ENCODE assay signal across 6 cellular contexts in the genomic region with DNA sequence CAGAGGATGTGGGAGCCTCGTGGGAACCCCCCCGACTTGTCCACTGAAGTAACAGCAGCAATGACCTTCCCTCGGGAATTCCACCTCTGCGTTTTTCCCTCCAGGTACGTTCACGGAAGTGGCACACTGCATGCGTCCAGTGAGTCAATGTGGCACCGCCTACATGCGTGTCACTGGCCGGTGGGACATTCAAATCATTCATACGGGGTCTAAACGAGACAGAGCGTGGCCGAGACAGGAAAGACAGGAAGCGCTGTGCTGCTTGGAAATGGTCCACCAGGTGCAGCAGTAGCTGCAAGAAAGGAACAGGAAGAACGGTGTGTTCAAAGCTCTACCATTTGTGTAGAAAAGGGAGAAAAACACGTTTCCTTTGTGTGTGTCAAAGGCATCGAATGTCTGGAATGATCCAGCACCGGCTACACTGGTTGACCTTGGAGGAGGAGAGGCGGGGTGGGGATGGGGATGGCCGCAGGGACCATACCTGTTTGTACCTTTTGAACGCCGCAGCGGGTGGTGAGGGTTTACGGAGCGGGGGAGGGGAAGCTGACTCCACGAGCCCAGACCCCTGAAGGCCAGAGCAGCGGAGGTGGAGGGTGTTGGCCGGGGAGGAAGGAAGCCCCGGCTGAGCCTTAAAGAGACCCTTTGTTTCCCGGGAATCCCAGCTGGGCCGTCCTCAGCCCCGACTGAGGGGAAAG. TPM values are rescaled to one million over a fixed set of nuclear protein-coding genes. Genes with fewer than 3 reads are reported as not detected.
DNase-seq lines count a peak whose midpoint lies in the region; ATAC-seq and TF ChIP-seq lines count a peak whose summit lies in the region.

No MANE protein-coding gene starts in this region.

- H3K27me3 Mint-ChIP-seq in central memory CD8-positive, alpha-beta T cell, result no peaks in the 10 kb centered on the region
- H3K27me3 Mint-ChIP-seq in osteocyte (ENCODE audit: unreplicated experiment), result no peaks in the 10 kb centered on the region

- H3K27ac Mint-ChIP-seq in central memory CD8-positive, alpha-beta T cell (ENCODE audit: low read depth), result peak overlapping the region; percentile 29
- H3K27ac Mint-ChIP-seq in osteocyte (ENCODE audit: unreplicated experiment), result no peak overlapping the region

- H3K4me1 Mint-ChIP-seq in central memory CD8-positive, alpha-beta T cell, result peaks cover 13% of the 10 kb centered on the region
- H3K4me1 Mint-ChIP-seq in osteocyte (ENCODE audit: unreplicated experiment), result peaks cover 22% of the 10 kb centered on the region

- DNase-seq in NCI-H2081 (lab: John Stamatoyannopoulos, UW) (peak; percentile 27 to 72), NCI-H2081 treated with DMSO at 0.1 percent for 48 hours (lab: John Stamatoyannopoulos, UW) (no peak), osteocyte (ENCODE audit: extremely low spot score, unreplicated experiment) (no peak)
- no peak for DNase-seq in central memory CD8-positive, alpha-beta T cell (ENCODE audit: low spot score in 2 of 2)

- no peak for TF ChIP-seq CTCF in osteocyte (IDR thresholded peaks at IDR 0.05)

- H3K4me3 Mint-ChIP-seq in central memory CD8-positive, alpha-beta T cell, result peak overlapping the region; percentile 64
- H3K4me3 Mint-ChIP-seq in osteocyte (ENCODE audit: unreplicated experiment), result peak overlapping the region; percentile 82

- peaks cover 6% of the 10 kb centered on the region for H3K36me3 Mint-ChIP-seq in central memory CD8-positive, alpha-beta T cell (ENCODE audit: insufficient read depth)
- H3K36me3 Mint-ChIP-seq in osteocyte (ENCODE audit: unreplicated experiment), result no peaks in the 10 kb centered on the region

- ATAC-seq in central memory CD8-positive, alpha-beta T cell (replicated peaks; ENCODE audit: extremely low read depth, poor library complexity, severe bottlenecking), result peak; percentile 26
- ATAC-seq in GM18498 (IDR thresholded peaks at IDR 0.05; ENCODE audit: unreplicated experiment) (no peak), SK-N-SH treated with all-trans-retinoic acid at 6 μM for 48 hours (no peak)

- H3K9me3 Mint-ChIP-seq in central memory CD8-positive, alpha-beta T cell, result no peaks in the 10 kb centered on the region
- no peaks in the 10 kb centered on the region for H3K9me3 Mint-ChIP-seq in osteocyte (ENCODE audit: unreplicated experiment)

TF ChIP-seq in SK-N-SH treated with all-trans-retinoic acid at 6 μM for 48 hours, 23 proteins besides CTCF, POLR2A, EP300 and RAD21:
- no peak for TF ChIP-seq TCF4 (CRISPR knock-in tag; IDR thresholded peaks at IDR 0.05; ENCODE audit: borderline replicate concordance)
- no peak for TF ChIP-seq TOX (CRISPR knock-in tag; IDR thresholded peaks at IDR 0.05; ENCODE audit: borderline replicate concordance)
- TF ChIP-seq ZC3H10 (CRISPR knock-in tag; IDR thresholded peaks at IDR 0.05), result no peak
- no peak for TF ChIP-seq PPARA (CRISPR knock-in tag; IDR thresholded peaks at IDR 0.05; ENCODE audit: borderline replicate concordance)
- no peak for TF ChIP-seq BACH2 (CRISPR knock-in tag; IDR thresholded peaks at IDR 0.05; ENCODE audit: borderline replicate concordance)
- TF ChIP-seq ZNF8 (CRISPR knock-in tag; IDR thresholded peaks at IDR 0.05), result no peak
- TF ChIP-seq, protein P1, sequence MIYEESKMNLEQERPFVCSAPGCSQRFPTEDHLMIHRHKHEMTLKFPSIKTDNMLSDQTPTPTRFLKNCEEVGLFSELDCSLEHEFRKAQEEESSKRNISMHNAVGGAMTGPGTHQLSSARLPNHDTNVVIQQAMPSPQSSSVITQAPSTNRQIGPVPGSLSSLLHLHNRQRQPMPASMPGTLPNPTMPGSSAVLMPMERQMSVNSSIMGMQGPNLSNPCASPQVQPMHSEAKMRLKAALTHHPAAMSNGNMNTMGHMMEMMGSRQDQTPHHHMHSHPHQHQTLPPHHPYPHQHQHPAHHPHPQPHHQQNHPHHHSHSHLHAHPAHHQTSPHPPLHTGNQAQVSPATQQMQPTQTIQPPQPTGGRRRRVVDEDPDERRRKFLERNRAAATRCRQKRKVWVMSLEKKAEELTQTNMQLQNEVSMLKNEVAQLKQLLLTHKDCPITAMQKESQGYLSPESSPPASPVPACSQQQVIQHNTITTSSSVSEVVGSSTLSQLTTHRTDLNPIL (CRISPR knock-in tag; IDR thresholded peaks at IDR 0.05; ENCODE audit: low read depth), result no peak
- no peak for TF ChIP-seq CSDC2 (CRISPR knock-in tag; IDR thresholded peaks at IDR 0.05)
- TF ChIP-seq GLIS3 (CRISPR knock-in tag; IDR thresholded peaks at IDR 0.05), result no peak
- no peak for TF ChIP-seq RARB (CRISPR knock-in tag; IDR thresholded peaks at IDR 0.05)
- no peak for TF ChIP-seq POU6F1 (CRISPR knock-in tag; IDR thresholded peaks at IDR 0.05; ENCODE audit: borderline replicate concordance, low read depth)
- no peak for TF ChIP-seq ISL1 (CRISPR knock-in tag; IDR thresholded peaks at IDR 0.05)
- TF ChIP-seq, protein P2, sequence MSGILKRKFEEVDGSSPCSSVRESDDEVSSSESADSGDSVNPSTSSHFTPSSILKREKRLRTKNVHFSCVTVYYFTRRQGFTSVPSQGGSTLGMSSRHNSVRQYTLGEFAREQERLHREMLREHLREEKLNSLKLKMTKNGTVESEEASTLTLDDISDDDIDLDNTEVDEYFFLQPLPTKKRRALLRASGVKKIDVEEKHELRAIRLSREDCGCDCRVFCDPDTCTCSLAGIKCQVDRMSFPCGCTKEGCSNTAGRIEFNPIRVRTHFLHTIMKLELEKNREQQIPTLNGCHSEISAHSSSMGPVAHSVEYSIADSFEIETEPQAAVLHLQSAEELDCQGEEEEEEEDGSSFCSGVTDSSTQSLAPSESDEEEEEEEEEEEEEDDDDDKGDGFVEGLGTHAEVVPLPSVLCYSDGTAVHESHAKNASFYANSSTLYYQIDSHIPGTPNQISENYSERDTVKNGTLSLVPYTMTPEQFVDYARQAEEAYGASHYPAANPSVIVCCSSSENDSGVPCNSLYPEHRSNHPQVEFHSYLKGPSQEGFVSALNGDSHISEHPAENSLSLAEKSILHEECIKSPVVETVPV (CRISPR knock-in tag; IDR thresholded peaks at IDR 0.05), result no peak
- TF ChIP-seq SNAI2 (CRISPR knock-in tag; IDR thresholded peaks at IDR 0.05), result no peak
- no peak for TF ChIP-seq ZFP30 (CRISPR knock-in tag; IDR thresholded peaks at IDR 0.05)
- TF ChIP-seq ARNTL (CRISPR knock-in tag; IDR thresholded peaks at IDR 0.05; ENCODE audit: borderline replicate concordance, low read depth), result no peak
- no peak for TF ChIP-seq OSR1 (CRISPR knock-in tag; IDR thresholded peaks at IDR 0.05)
- no peak for TF ChIP-seq ZNF70 (CRISPR knock-in tag; IDR thresholded peaks at IDR 0.05)
- no peak for TF ChIP-seq ESRRG (CRISPR knock-in tag; IDR thresholded peaks at IDR 0.05)
- TF ChIP-seq TSHZ2 (CRISPR knock-in tag; IDR thresholded peaks at IDR 0.05), result no peak
TF ChIP-seq in SK-N-SH treated with all-trans-retinoic acid at 6 μM for 48 hours: peak in this region for 0.

RNA-seq across cellular contexts. Expression of gene PGAP6, which starts 1.7 kb away (rescaled TPM):
- 59.3 and 61.6 TPM in 2 replicates for total RNA-seq in osteocyte

RNA-seq across cellular contexts. Expression of gene MRPL28, which starts 13.1 kb away (rescaled TPM):
- 71.7 and 74.3 TPM in 2 replicates for total RNA-seq in osteocyte

RNA-seq across cellular contexts. Expression of gene NME4, which starts 13.5 kb away (rescaled TPM):
- 148 and 157 TPM in 2 replicates for total RNA-seq in osteocyte

RNA-seq across cellular contexts. Expression of gene DECR2, which starts 18.2 kb away (rescaled TPM):
- 23.4 and 23.9 TPM in 2 replicates for total RNA-seq in osteocyte

RNA-seq across cellular contexts. Expression of gene AXIN1, which starts 30.9 kb away (rescaled TPM):
- 31.5 and 33.0 TPM in 2 replicates for total RNA-seq in osteocyte

Comparison
In these comparisons a context has a peak if more than half of its experiments do, and no peak if none do; other contexts are left out.
1. DNase-seq: peak in NCI-H2081 (2 of 2); none in NCI-H2081 treated with DMSO at 0.1 percent for 48 hours (single experiment), central memory CD8-positive, alpha-beta T cell (0 of 2) and osteocyte (single experiment).